28 cellular contexts compared by ENCODE assay signal in genomic region chr11:61952882-61953281, GRCh38. TPM values are rescaled to one million over a fixed set of nuclear protein-coding genes. Genes with fewer than 3 reads are reported as not detected.
"Had no signal": no experiment of that assay in that cellular context is flagged by ENCODE, and none has a peak within 500 bp of the region (broad histone marks: within the 10 kb centered on the region; RNA-seq: fewer than 3 reads in every experiment).

No MANE protein-coding gene starts in this region.

- H3K27me3 ChIP-seq: ovary, right lobe of liver, testis, upper lobe of right lung, uterus had no signal

- FAIRE-seq: small intestine had no signal

- H3K4me1 ChIP-seq: parathyroid adenoma had no signal

- H3K4me3 ChIP-seq: ovary, psoas muscle, right lobe of liver, sigmoid colon, spleen, suprapubic skin, testis, tibial artery, transverse colon, upper lobe of right lung, uterus had no signal

- H3K9ac ChIP-seq: parathyroid adenoma had no signal

- H3K36me3 ChIP-seq: ovary, right lobe of liver, sigmoid colon, transverse colon, upper lobe of right lung, uterus had no signal

- ATAC-seq: naive thymus-derived CD4-positive, alpha-beta T cell; natural killer cell; psoas muscle; right cardiac atrium; right lobe of liver; stimulated activated memory B cell treated with anti-CD40 and anti-IgM and Interleukin-4, amounts not matched to agents 10 μg/mL and 1 μg/mL and 100 μg/mL, for 72 hours; stimulated activated naive CD8-positive, alpha-beta T cell treated with anti-CD3 and anti-CD28 coated beads, Interleukin-15, amount 100 ng/mL, for 72 hours; stimulated activated naive CD8-positive, alpha-beta T cell treated with anti-CD3 and anti-CD28 coated beads, Interleukin-15, Interleukin-2, amounts not matched to agents 100 U/mL and 50 U/mL, for 24 hours; upper lobe of right lung had no signal

- H3K79me2 ChIP-seq: parathyroid adenoma had no signal

- H3K9me3 ChIP-seq: ovary, psoas muscle, right lobe of liver, sigmoid colon, spleen, suprapubic skin, testis, tibial artery, transverse colon, upper lobe of right lung, uterus had no signal

- H3K27ac ChIP-seq: ovary, parathyroid adenoma, psoas muscle, right lobe of liver, sigmoid colon, spleen, suprapubic skin, testis, tibial artery, transverse colon, upper lobe of right lung, uterus had no signal

- H2AFZ ChIP-seq: parathyroid adenoma had no signal

- DNase-seq: naive thymus-derived CD4-positive, alpha-beta T cell; natural killer cell; occipital lobe; posterior cingulate gyrus; psoas muscle; right cardiac atrium; right lobe of liver; sigmoid colon; small intestine; spleen; stimulated activated CD4-positive, alpha-beta T cell treated with anti-CD3 and anti-CD28 coated beads, Interleukin-12 subunit alpha, Interleukin-12 subunit beta, amount 100 ng/mL, for 4 hours; stimulated activated CD4-positive, alpha-beta T cell treated with anti-CD3 and anti-CD28 coated beads, Interleukin-1b, Interleukin-23, amount 100 ng/mL, for 48 hours; stimulated activated CD4-positive, alpha-beta T cell treated with anti-CD3 and anti-CD28 coated beads, Interleukin-4, amount 100 ng/mL, for 1 hour; stimulated activated CD4-positive, alpha-beta T cell treated with anti-CD3 and anti-CD28 coated beads, Interleukin-4, amount 100 ng/mL, for 4 hours; stimulated activated CD8-positive, alpha-beta memory T cell treated with anti-CD3 and anti-CD28 coated beads, Interleukin-4, amount 100 ng/mL, for 48 hours; stimulated activated naive CD4-positive, alpha-beta T cell; stimulated activated naive CD8-positive, alpha-beta T cell treated with anti-CD3 and anti-CD28 coated beads, Interleukin-15, Interleukin-2, amounts not matched to agents 100 U/mL and 50 U/mL, for 24 hours; substantia nigra; testis; tibial artery; transverse colon; upper lobe of right lung; uterus had no signal

RNA-seq across cellular contexts. Expression of gene RAB3IL1, which starts 35.5 kb away (rescaled TPM):
- total RNA-seq: natural killer cell had no signal
- polyA plus RNA-seq: naive thymus-derived CD4-positive, alpha-beta T cell had no signal
